In genomic region chr12:14416658-14417057, GRCh38 we compare ENCODE assay signal across 1 cellular context.
A peak's percentile ranks its signal among the peaks of the same experiment; 100 is the strongest.
TF ChIP-seq lines count a peak whose summit lies in the region.

No MANE protein-coding gene starts in this region.

TF ChIP-seq in K562, 482 proteins besides CTCF, POLR2A, EP300 and RAD21 (continued from another document):
- TF ChIP-seq ZBTB40 (IDR thresholded peaks at IDR 0.05) (no peak), ZBTB40 (CRISPR knock-in tag; IDR thresholded peaks at IDR 0.05) (no peak), ZNF551 (CRISPR knock-in tag; IDR thresholded peaks at IDR 0.05) (no peak), HMBOX1 (IDR thresholded peaks at IDR 0.05) (no peak), KLF16 (IDR thresholded peaks at IDR 0.05) (no peak), TBL1XR1 (IDR thresholded peaks at IDR 0.05; ENCODE audit: low read length in 2 of 2) (no peak), KDM5B (IDR thresholded peaks at IDR 0.05; ENCODE audit: insufficient replicate concordance, low read depth, low read length) (no peak), ZBTB2 (IDR thresholded peaks at IDR 0.05) (no peak), NFYB (IDR thresholded peaks at IDR 0.05; ENCODE audit: extremely low read depth, insufficient read length) (peak; percentile 15)
- TF ChIP-seq, protein P1, sequence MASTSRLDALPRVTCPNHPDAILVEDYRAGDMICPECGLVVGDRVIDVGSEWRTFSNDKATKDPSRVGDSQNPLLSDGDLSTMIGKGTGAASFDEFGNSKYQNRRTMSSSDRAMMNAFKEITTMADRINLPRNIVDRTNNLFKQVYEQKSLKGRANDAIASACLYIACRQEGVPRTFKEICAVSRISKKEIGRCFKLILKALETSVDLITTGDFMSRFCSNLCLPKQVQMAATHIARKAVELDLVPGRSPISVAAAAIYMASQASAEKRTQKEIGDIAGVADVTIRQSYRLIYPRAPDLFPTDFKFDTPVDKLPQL (IDR thresholded peaks at IDR 0.05; ENCODE audit: extremely low read depth, insufficient read length): no peak
